ENCODE assay signal across 8 cellular contexts in the genomic region with DNA sequence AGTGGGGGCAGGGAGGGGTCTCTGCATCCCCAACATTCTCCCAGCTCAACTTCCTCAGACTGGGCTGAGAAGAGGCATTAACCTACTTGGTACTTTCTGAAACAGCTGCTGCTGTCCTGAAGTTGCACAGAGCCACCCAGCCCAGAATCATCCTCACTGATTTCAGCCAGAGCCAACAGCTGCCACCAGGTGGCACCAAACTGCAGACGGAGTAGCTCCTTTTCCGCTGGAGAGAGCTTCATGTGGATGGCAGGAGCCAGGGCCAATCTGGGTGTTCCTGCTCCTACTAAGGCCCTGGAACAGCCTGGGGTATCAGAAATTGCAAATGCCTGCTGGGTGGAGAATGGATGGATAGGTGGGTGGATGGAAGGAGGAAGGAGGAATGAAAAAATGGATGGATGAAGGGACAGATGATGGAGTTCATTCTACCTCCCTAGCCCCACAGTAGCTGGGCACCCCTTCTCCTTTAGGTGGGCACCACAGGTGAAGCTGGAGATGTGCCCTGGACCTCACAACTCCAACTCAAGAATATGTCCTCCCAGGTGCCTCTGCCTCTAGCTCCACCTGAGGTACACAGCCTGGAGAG. TPM values are rescaled to one million over a fixed set of nuclear protein-coding genes. Genes with fewer than 3 reads are reported as not detected.
DNase-seq lines count a peak whose midpoint lies in the region.

No MANE protein-coding gene starts in this region.

- in situ Hi-C loops in KBM-7 (cut with MboI; ENCODE audit: low pct_unique_long_range_greater_than_20kb, low sequenced_read_pairs): no loop called here

- DNase-seq in SHP77 (lab: John Stamatoyannopoulos, UW) (peak; percentile 7 to 37), SHP77 treated with DMSO at 0.1 percent for 48 hours (lab: John Stamatoyannopoulos, UW) (no peak), KBM-7 (peak; percentile 71), SK-N-DZ (ENCODE audit: low spot score) (peak; percentile 78), glomerular endothelial cell (ENCODE audit: extremely low read depth, low read depth, low spot score) (peak; percentile 31), posterior vena cava (ENCODE audit: low spot score) (peak; percentile 94), ureter (ENCODE audit: low spot score) (peak; percentile 82)
- peak; percentile 74 for DNase-seq in activated naive CD4-positive, alpha-beta T cell treated with Interleukin-2 at 50 U/mL for 16 hours

- intact Hi-C loops in posterior vena cava (cut with DNase I): no loop called here

RNA-seq across cellular contexts. Expression of a gene that starts 11.8 kb away (rescaled TPM):
- polyA plus RNA-seq in SK-N-DZ (2014; cell fraction: cytosol; rRNA removed): 2.2 and 8.5 TPM in 2 replicates
- polyA plus RNA-seq in SK-N-DZ (2014; cell fraction: nucleus; rRNA removed): 1.8 and 2.8 TPM in 2 replicates
- total RNA-seq in glomerular endothelial cell (not detected in 2 replicates), posterior vena cava (not detected), ureter (not detected)
